ENCODE assay signal across 12 cellular contexts in the genomic region with DNA sequence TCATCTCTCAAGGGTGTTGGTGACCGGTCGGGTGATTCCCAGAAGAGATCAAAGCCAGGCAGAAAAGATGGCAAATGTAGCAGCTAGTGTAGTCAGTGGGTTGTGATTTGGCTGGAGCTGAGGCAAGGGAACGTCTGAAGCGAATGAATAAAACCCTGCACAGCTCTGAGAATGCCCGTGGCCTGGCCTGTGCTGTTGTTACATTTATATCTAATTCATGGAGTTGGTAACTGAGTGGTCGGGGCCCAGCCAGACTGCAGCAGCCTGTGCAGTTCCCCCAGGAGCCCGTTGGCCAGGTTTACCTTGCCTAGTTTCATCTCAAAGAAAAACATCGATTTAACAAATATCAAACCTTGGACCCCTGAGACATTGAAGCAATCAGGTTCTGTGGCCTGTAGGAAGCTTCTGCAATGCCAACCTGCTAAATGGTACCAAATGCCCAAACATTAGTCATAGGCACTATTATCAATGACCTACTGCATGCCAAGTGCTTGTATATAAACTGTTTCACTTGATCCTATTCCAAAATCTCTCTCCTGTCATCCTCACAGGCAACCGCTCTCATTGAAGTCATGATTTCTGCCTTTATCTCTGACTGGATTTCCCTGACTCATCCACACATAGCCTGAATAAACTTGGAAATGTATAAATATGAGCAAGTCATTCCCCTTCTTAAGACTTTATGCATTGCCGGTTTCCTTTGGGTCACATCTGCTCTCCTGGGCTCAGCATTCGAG.
A peak's percentile ranks its signal among the peaks of the same experiment; 100 is the strongest.
DNase-seq lines count a peak whose midpoint lies in the region; ATAC-seq and TF ChIP-seq lines count a peak whose summit lies in the region.
"Had no signal": no experiment of that assay in that cellular context is flagged by ENCODE, and none has a peak within 500 bp of the region (broad histone marks: within the 10 kb centered on the region; RNA-seq: fewer than 3 reads in every experiment).

No MANE protein-coding gene starts in this region.

- H3K36me3 ChIP-seq in adipocyte (ENCODE audit: control insufficient read depth, insufficient read depth, low read length, severe bottlenecking) (no peaks in the 10 kb centered on the region), smooth muscle cell (ENCODE audit: low read depth) (no peaks in the 10 kb centered on the region)
- H3K36me3 ChIP-seq in CD8-positive, alpha-beta memory T cell (ENCODE audit: insufficient read depth, low read length) = no peaks in the 10 kb centered on the region

- H3K9me3 ChIP-seq in adipocyte (ENCODE audit: control insufficient read depth, low read length) (no peaks in the 10 kb centered on the region), smooth muscle cell (replicated peaks; ENCODE audit: low read depth) (no peaks in the 10 kb centered on the region)
- H3K9me3 ChIP-seq in CD8-positive, alpha-beta memory T cell (ENCODE audit: low read length) = no peaks in the 10 kb centered on the region

- H3K27me3 Mint-ChIP-seq in CD8-positive, alpha-beta memory T cell = peaks cover 2 to 9% of the 10 kb centered on the region in 2 donors
- H3K27me3 Mint-ChIP-seq: activated CD8-positive, alpha-beta T cell treated with anti-CD3 and anti-CD28 coated beads for 36 hours; stimulated activated naive CD8-positive, alpha-beta T cell treated with anti-CD3 and anti-CD28 coated beads, Interleukin-15, Interleukin-2, amounts not matched to agents 100 ng/mL and 50 ng/mL, for 24 hours had no signal

- ATAC-seq in GM19035 (IDR thresholded peaks at IDR 0.05; ENCODE audit: unreplicated experiment) = no peak
- ATAC-seq: activated CD8-positive, alpha-beta T cell treated with anti-CD3 and anti-CD28 coated beads for 36 hours had no signal

- H3K27me3 ChIP-seq in adipocyte (replicated peaks; ENCODE audit: control insufficient read depth, insufficient read depth, low read length) (no peaks in the 10 kb centered on the region), smooth muscle cell (ENCODE audit: low read depth) (no peaks in the 10 kb centered on the region)
- H3K27me3 ChIP-seq in CD8-positive, alpha-beta memory T cell (ENCODE audit: insufficient read depth, low read length, poor library complexity, severe bottlenecking) = no peaks in the 10 kb centered on the region

- DNase-seq in EL (peak; percentile 16), adipocyte (ENCODE audit: low read depth) (peak; percentile 47), fibroblast of villous mesenchyme (ENCODE audit: low read depth) (peak; percentile 75), smooth muscle cell (lab: John Stamatoyannopoulos, UW; ENCODE audit: unreplicated experiment) (no peak), NCI-H1048 (lab: John Stamatoyannopoulos, UW) (no peak)
- DNase-seq in NK-92 treated with Interleukin-12 subunit alpha and Interleukin-12 subunit beta, amount 100 ng/mL, for 24 hours (lab: John Stamatoyannopoulos, UW) = no peak
- DNase-seq in CD8-positive, alpha-beta memory T cell = no peak
- DNase-seq: activated CD8-positive, alpha-beta T cell treated with anti-CD3 and anti-CD28 coated beads for 36 hours; DMS 273 treated with DMSO at 0.1 percent for 48 hours had no signal

- H3K4me1 ChIP-seq in adipocyte (ENCODE audit: control insufficient read depth, insufficient read depth, low read length) = peaks cover 49% of the 10 kb centered on the region
- peaks cover 12% of the 10 kb centered on the region for H3K4me1 ChIP-seq in smooth muscle cell (ENCODE audit: low read depth)
- no peaks in the 10 kb centered on the region for H3K4me1 ChIP-seq in CD8-positive, alpha-beta memory T cell (ENCODE audit: insufficient read depth, low read length)

- CTCF ChIA-PET in CD8-positive, alpha-beta memory T cell (lab: Charles Lee) = no interaction called here

- no peak overlapping the region for H3K27ac Mint-ChIP-seq in CD8-positive, alpha-beta memory T cell
- H3K27ac Mint-ChIP-seq: activated CD8-positive, alpha-beta T cell treated with anti-CD3 and anti-CD28 coated beads for 36 hours; stimulated activated naive CD8-positive, alpha-beta T cell treated with anti-CD3 and anti-CD28 coated beads, Interleukin-15, Interleukin-2, amounts not matched to agents 100 ng/mL and 50 ng/mL, for 24 hours had no signal

- H3K36me3 Mint-ChIP-seq in CD8-positive, alpha-beta memory T cell = no peaks in the 10 kb centered on the region
- H3K36me3 Mint-ChIP-seq: IgD-negative memory B cell had no signal

- no peak for TF ChIP-seq CTCF in fibroblast of villous mesenchyme (IDR thresholded peaks at IDR 0.05; ENCODE audit: insufficient read depth, low read depth, low read length)
- TF ChIP-seq CTCF in smooth muscle cell (IDR thresholded peaks at IDR 0.05; ENCODE audit: borderline replicate concordance, insufficient read depth, poor library complexity, severe bottlenecking) = no peak

- H3K4me3 Mint-ChIP-seq in CD8-positive, alpha-beta memory T cell = no peak overlapping the region
- H3K4me3 Mint-ChIP-seq: activated CD8-positive, alpha-beta T cell treated with anti-CD3 and anti-CD28 coated beads for 36 hours; IgD-negative memory B cell; stimulated activated naive CD8-positive, alpha-beta T cell treated with anti-CD3 and anti-CD28 coated beads, Interleukin-15, Interleukin-2, amounts not matched to agents 100 ng/mL and 50 ng/mL, for 24 hours had no signal

- no peaks in the 10 kb centered on the region for H3K79me2 ChIP-seq in smooth muscle cell (ENCODE audit: low read depth)

- H3K27ac ChIP-seq in smooth muscle cell (ENCODE audit: low read depth) = peak overlapping the region; percentile 67
- H3K27ac ChIP-seq in CD8-positive, alpha-beta memory T cell (ENCODE audit: low read depth, low read length) = no peak overlapping the region

- H3K9ac ChIP-seq in adipocyte (ENCODE audit: low read length) = no peak overlapping the region
- no peak overlapping the region for H3K9ac ChIP-seq in smooth muscle cell (ENCODE audit: low read depth)

- H4K20me1 ChIP-seq in smooth muscle cell (ENCODE audit: low read depth) = no peaks in the 10 kb centered on the region

- peak overlapping the region; percentile 12 for H3K4me2 ChIP-seq in smooth muscle cell

- no peaks in the 10 kb centered on the region for H3K4me1 Mint-ChIP-seq in CD8-positive, alpha-beta memory T cell
- H3K4me1 Mint-ChIP-seq: IgD-negative memory B cell had no signal

- POLR2A ChIA-PET in CD8-positive, alpha-beta memory T cell (lab: Charles Lee) = no interaction called here

- peaks cover 16% of the 10 kb centered on the region for H3F3A ChIP-seq in smooth muscle cell (ENCODE audit: low read depth)

- H2AFZ ChIP-seq in smooth muscle cell (ENCODE audit: low read depth) = no peak overlapping the region

- no peak overlapping the region for H3K4me3 ChIP-seq in adipocyte (ENCODE audit: low read length)
- H3K4me3 ChIP-seq in fibroblast of villous mesenchyme (ENCODE audit: low read depth, low read length) = no peak overlapping the region
- H3K4me3 ChIP-seq in smooth muscle cell = no peak overlapping the region
- no peak overlapping the region for H3K4me3 ChIP-seq in CD8-positive, alpha-beta memory T cell (ENCODE audit: low read length)

- H3K9me3 Mint-ChIP-seq in CD8-positive, alpha-beta memory T cell = no peaks in the 10 kb centered on the region
- H3K9me3 Mint-ChIP-seq: activated CD8-positive, alpha-beta T cell treated with anti-CD3 and anti-CD28 coated beads for 36 hours; stimulated activated naive CD8-positive, alpha-beta T cell treated with anti-CD3 and anti-CD28 coated beads, Interleukin-15, Interleukin-2, amounts not matched to agents 100 ng/mL and 50 ng/mL, for 24 hours had no signal

- 46% methylated on average over 11 of the region's 11 CpGs for WGBS in smooth muscle cell (ENCODE audit: low lambda C conversion rate)

Comparison
In these comparisons a context has a peak if more than half of its experiments do, and no peak if none do; other contexts are left out.
1. DNase-seq: peak in EL (single experiment), adipocyte (single experiment) and fibroblast of villous mesenchyme (single experiment); none in smooth muscle cell (single experiment), NK-92 treated with Interleukin-12 subunit alpha and Interleukin-12 subunit beta, amount 100 ng/mL, for 24 hours (single experiment), NCI-H1048 (single experiment) and CD8-positive, alpha-beta memory T cell (0 of 5).